ENCODE assay signal across 8 cellular contexts in genomic region chr1:32393136-32393535, GRCh38. TPM values are rescaled to one million over a fixed set of nuclear protein-coding genes. Genes with fewer than 3 reads are reported as not detected.
DNase-seq lines count a peak whose midpoint lies in the region; ATAC-seq and TF ChIP-seq lines count a peak whose summit lies in the region.

No MANE protein-coding gene starts in this region.

- peak overlapping the region; percentile 95 for H3K27ac ChIP-seq in CD4-positive, alpha-beta memory T cell (ENCODE audit: low read depth, low read length)
- no peak overlapping the region for H3K27ac ChIP-seq in OCI-LY7 (ENCODE audit: low read depth, low read length, poor library complexity, severe bottlenecking)
- no peak overlapping the region for H3K27ac ChIP-seq in endodermal cell (ENCODE audit: low read depth, low read length)

- CTCF ChIA-PET in CD4-positive, alpha-beta memory T cell (lab: Charles Lee; ENCODE audit: partially characterized antibody), result interaction anchor here (2.6 kb wide), 1 partner anchor 177 kb away, joined by 17 read pairs; no protein-coding TSS in a partner anchor
- CTCF ChIA-PET in OCI-LY7 (lab: Charles Lee; ENCODE audit: unreplicated experiment), result no interaction called here

- H3K27me3 Mint-ChIP-seq in CD4-positive, alpha-beta memory T cell, result peaks cover 0 to 1% of the 10 kb centered on the region in 2 donors
- no peaks in the 10 kb centered on the region for H3K27me3 Mint-ChIP-seq in endodermal cell (ENCODE audit: insufficient read depth)

- TF ChIP-seq CTCF in OCI-LY7 (conservative IDR thresholded peaks at IDR 0.05; ENCODE audit: low read length) (no peak), endodermal cell (conservative IDR thresholded peaks at IDR 0.05) (no peak), omental fat pad (IDR thresholded peaks at IDR 0.05) (no peak)

- WGBS in endodermal cell (ENCODE audit: insufficient coverage in 1 of 2, insufficient read length in 1 of 2), 2 experiments, result 96 to 100% methylated on average over 1 of the region's 1 CpG

- peaks cover 0 to 17% of the 10 kb centered on the region in 2 donors for H3K36me3 Mint-ChIP-seq in CD4-positive, alpha-beta memory T cell
- H3K36me3 Mint-ChIP-seq in endodermal cell (ENCODE audit: low read depth), result peaks cover 14% of the 10 kb centered on the region

- peak overlapping the region; percentile 99 to 100 (median 100) for H3K4me3 Mint-ChIP-seq in CD4-positive, alpha-beta memory T cell
- peak overlapping the region; percentile 96 for H3K4me3 Mint-ChIP-seq in endodermal cell

- no TSS peak for BruUV-seq in OCI-LY7 (replicated peaks; lab: Mats Ljungman, UMichigan)

- no peak for DNase-seq in CD4-positive, alpha-beta memory T cell
- DNase-seq in OCI-LY7 (ENCODE audit: low spot score) (no peak), endodermal cell (no peak), omental fat pad (ENCODE audit: low spot score) (no peak), NCI-H1092 (lab: John Stamatoyannopoulos, UW) (no peak), NCI-H1436 (lab: John Stamatoyannopoulos, UW) (no peak), NCI-H446 treated with DMSO at 0.1 percent for 48 hours (lab: John Stamatoyannopoulos, UW) (no peak)

- peak overlapping the region; percentile 70 to 87 for H3K4me3 ChIP-seq in CD4-positive, alpha-beta memory T cell (ENCODE audit: low read length in 2 of 2)
- H3K4me3 ChIP-seq in OCI-LY7 (ENCODE audit: low read depth, low read length, poor library complexity, severe bottlenecking), result peak overlapping the region; percentile 84
- H3K4me3 ChIP-seq in endodermal cell (ENCODE audit: low read length), result peak overlapping the region; percentile 82

- peak overlapping the region; percentile 98 for H3K9ac ChIP-seq in endodermal cell (ENCODE audit: extremely low read depth, low read length, poor library complexity, severe bottlenecking)

- peak overlapping the region; percentile 32 to 100 (median 99) for H3K27ac Mint-ChIP-seq in CD4-positive, alpha-beta memory T cell
- H3K27ac Mint-ChIP-seq in endodermal cell, result peak overlapping the region; percentile 100

- H3K9me3 ChIP-seq in CD4-positive, alpha-beta memory T cell (ENCODE audit: control insufficient read depth in 1 of 2, low read length in 2 of 2), result no peaks in the 10 kb centered on the region
- H3K9me3 ChIP-seq in OCI-LY7 (ENCODE audit: low read length) (no peaks in the 10 kb centered on the region), endodermal cell (ENCODE audit: control insufficient read depth, low read length) (peaks cover 6% of the 10 kb centered on the region)

- intact Hi-C loops in CD4-positive, alpha-beta memory T cell (cut with micrococcal nuclease), result loop anchor here (5.0 kb wide), 1 partner anchor 286 kb away; the partner anchor contains the start of gene KPNA6
- intact Hi-C loops in OCI-LY7 (cut with micrococcal nuclease; ENCODE audit: unreplicated experiment), result no loop called here

- H3K36me3 ChIP-seq in CD4-positive, alpha-beta memory T cell (ENCODE audit: insufficient read depth, low read length), result peaks cover 33% of the 10 kb centered on the region
- peaks cover 9% of the 10 kb centered on the region; the same call in 1 of the 2 replicates for H3K36me3 ChIP-seq in OCI-LY7 (ENCODE audit: insufficient read depth, low read length)
- peaks cover 47% of the 10 kb centered on the region for H3K36me3 ChIP-seq in endodermal cell (ENCODE audit: control insufficient read depth, insufficient read depth, low read length)

- POLR2A ChIA-PET in CD4-positive, alpha-beta memory T cell (lab: Charles Lee; ENCODE audit: partially characterized antibody), result interaction anchor here (0.9 to 2.3 kb wide), 4 partner anchors 102 to 320 kb away, joined by 3 to 29 read pairs (median 25); partner anchors contain the start of genes KPNA6, LCK and TMEM39B
- POLR2A ChIA-PET in OCI-LY7 (lab: Charles Lee), result interaction anchor here (0.6 kb wide), 1 partner anchor 10 kb away, joined by 3 read pairs; no protein-coding TSS in a partner anchor

- no peaks in the 10 kb centered on the region for H3K9me2 ChIP-seq in OCI-LY7 (ENCODE audit: insufficient read depth, low read length)

- peak overlapping the region; percentile 93 for H3K4me2 ChIP-seq in OCI-LY7 (ENCODE audit: low read length)

- no peak overlapping the region for H2AFZ ChIP-seq in OCI-LY7 (ENCODE audit: low read length)

- no peaks in the 10 kb centered on the region for H3K27me3 ChIP-seq in CD4-positive, alpha-beta memory T cell (ENCODE audit: insufficient read depth, low read length)
- H3K27me3 ChIP-seq in endodermal cell (ENCODE audit: control insufficient read depth, insufficient read depth, low read length, poor library complexity, severe bottlenecking), result no peaks in the 10 kb centered on the region

- peaks cover 5 to 25% (median 19%) of the 10 kb centered on the region in 4 donors for H3K4me1 Mint-ChIP-seq in CD4-positive, alpha-beta memory T cell
- H3K4me1 Mint-ChIP-seq in endodermal cell, result peaks cover 11% of the 10 kb centered on the region

- ATAC-seq in omental fat pad (ENCODE audit: low FRiP score) (peak; percentile 59), HG02610 (IDR thresholded peaks at IDR 0.05; ENCODE audit: unreplicated experiment) (no peak)

- peaks cover 43% of the 10 kb centered on the region for H3K4me1 ChIP-seq in CD4-positive, alpha-beta memory T cell (ENCODE audit: insufficient read depth, low read length)
- H3K4me1 ChIP-seq in OCI-LY7 (ENCODE audit: insufficient read depth, low read length, poor library complexity, severe bottlenecking) (peaks cover 14% of the 10 kb centered on the region), endodermal cell (ENCODE audit: control insufficient read depth, insufficient read depth, low read length) (peaks cover 5% of the 10 kb centered on the region)

- no peaks in the 10 kb centered on the region for H4K20me1 ChIP-seq in OCI-LY7 (ENCODE audit: insufficient read depth, low read length)

- no peaks in the 10 kb centered on the region for H3K9me3 Mint-ChIP-seq in CD4-positive, alpha-beta memory T cell
- peaks cover 11% of the 10 kb centered on the region for H3K9me3 Mint-ChIP-seq in endodermal cell

- H3K79me2 ChIP-seq in OCI-LY7 (ENCODE audit: insufficient read depth, low read depth, low read length), result peaks cover 8% of the 10 kb centered on the region; the same call in 1 of the 2 replicates

RNA-seq across cellular contexts. Expression of gene BSDC1, which starts 1.1 kb away (rescaled TPM):
- 100 to 1,000 TPM; 106 to 112 TPM for total RNA-seq in CD4-positive, alpha-beta memory T cell
- 10 to 100 TPM; 29.7 to 46.3 TPM for polyA plus RNA-seq in CD4-positive, alpha-beta memory T cell
- 21.8 and 29.6 TPM in 2 replicates for total RNA-seq in OCI-LY7 (2014; rRNA removed; shearing (Covaris generic))
- total RNA-seq in OCI-LY7 (2022) (41.8 and 42.5 TPM in 2 replicates), endodermal cell (10 to 100 TPM; 61.7 to 68.3 TPM), omental fat pad (10 to 100 TPM; 51.9 to 73.1 (median 69.5) TPM)
- 50.2 TPM for polyA plus RNA-seq in endodermal cell (2013, experiment 1 of 2)
- polyA plus RNA-seq in endodermal cell (2013, experiment 2 of 2), result 46.6 TPM

RNA-seq across cellular contexts. Expression of gene TSSK3, which starts 30.8 kb away (rescaled TPM):
- 1 to 10 TPM; 3.5 to 4.3 TPM for total RNA-seq in CD4-positive, alpha-beta memory T cell
- under 1 TPM in 1 of 2 donors, not detected in 1; 0.73 TPM for polyA plus RNA-seq in CD4-positive, alpha-beta memory T cell
- total RNA-seq in OCI-LY7 (2014; rRNA removed; shearing (Covaris generic)), result 1.1 and 2.0 TPM in 2 replicates
- total RNA-seq in OCI-LY7 (2022) (7.8 and 10.1 TPM in 2 replicates), endodermal cell (1 to 10 TPM; 3.4 to 6.4 TPM), omental fat pad (under 1 TPM in 1 of 4 donors, not detected in 3; 0.48 TPM)
- polyA plus RNA-seq in endodermal cell (2013, experiment 1 of 2), result 0.53 TPM
- polyA plus RNA-seq in endodermal cell (2013, experiment 2 of 2), result 1.3 TPM

RNA-seq across cellular contexts. Expression of gene FAM229A, which starts 30.9 kb away (rescaled TPM):
- 10 to 100 TPM; 32.2 to 34.6 TPM for total RNA-seq in CD4-positive, alpha-beta memory T cell
- under 1 TPM in 1 of 2 donors, not detected in 1; 0.39 TPM for polyA plus RNA-seq in CD4-positive, alpha-beta memory T cell
- 3.2 and 5.2 TPM in 2 replicates for total RNA-seq in OCI-LY7 (2014; rRNA removed; shearing (Covaris generic))
- total RNA-seq in OCI-LY7 (2022) (13.5 and 16.5 TPM in 2 replicates), endodermal cell (1 to 10 TPM; 6.8 to 8.4 TPM), omental fat pad (10 to 100 TPM in 1 of 4 donors, 1 to 10 TPM in 3; 2.5 to 13.4 (median 5.4) TPM)
- 8.8 TPM for polyA plus RNA-seq in endodermal cell (2013, experiment 1 of 2)
- polyA plus RNA-seq in endodermal cell (2013, experiment 2 of 2), result 6.4 TPM

RNA-seq across cellular contexts. Expression of gene MARCKSL1, which starts 57.1 kb away (rescaled TPM):
- total RNA-seq in CD4-positive, alpha-beta memory T cell, result 10 to 100 TPM; 46.5 to 47.3 TPM
- 10 to 100 TPM; 74.5 to 75.9 TPM for polyA plus RNA-seq in CD4-positive, alpha-beta memory T cell
- 120 and 130 TPM in 2 replicates for total RNA-seq in OCI-LY7 (2014; rRNA removed; shearing (Covaris generic))
- total RNA-seq in OCI-LY7 (2022) (246 and 288 TPM in 2 replicates), endodermal cell (100 to 1,000 TPM; 484 to 543 TPM), omental fat pad (10 to 100 TPM; 29.5 to 61.0 (median 42.7) TPM)
- 734 TPM for polyA plus RNA-seq in endodermal cell (2013, experiment 1 of 2)
- 653 TPM for polyA plus RNA-seq in endodermal cell (2013, experiment 2 of 2)
